ENCODE assay signal across 1 cellular context in the genomic region with DNA sequence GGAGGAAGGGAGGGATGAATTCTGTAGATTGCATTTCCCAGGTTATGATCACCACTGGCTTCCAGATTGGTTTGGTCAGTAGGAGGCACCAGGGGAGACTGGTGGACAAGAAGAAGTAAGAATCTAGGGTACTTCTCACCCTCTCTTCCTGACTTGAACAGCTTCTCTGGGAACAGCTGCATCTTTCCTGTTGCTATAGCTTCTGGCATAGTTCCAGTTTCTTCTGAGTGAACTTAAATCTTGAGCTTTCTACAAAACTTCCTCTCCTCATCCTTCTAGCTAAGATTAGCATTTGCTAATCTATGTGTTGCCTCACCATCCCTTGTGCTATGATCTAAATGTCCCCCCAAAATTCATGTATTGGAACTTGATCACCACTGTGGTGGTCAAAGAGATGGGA.
TF ChIP-seq lines count a peak whose summit lies in the region.

No MANE protein-coding gene starts in this region.

TF ChIP-seq in IMR-90, 13 proteins besides CTCF, POLR2A, EP300 and RAD21 (continued from another document):
- TF ChIP-seq MAFK (IDR thresholded peaks at IDR 0.05; ENCODE audit: low read depth, low read length) (no peak), SMC3 (IDR thresholded peaks at IDR 0.05; ENCODE audit: low read depth, low read length) (no peak), FOS (IDR thresholded peaks at IDR 0.05; ENCODE audit: low read depth, low read length) (no peak), MAZ (IDR thresholded peaks at IDR 0.05; ENCODE audit: borderline replicate concordance, low read depth, low read length) (no peak), NFE2L2 (IDR thresholded peaks at IDR 0.05; ENCODE audit: low read depth, low read length) (no peak), MXI1 (IDR thresholded peaks at IDR 0.05; ENCODE audit: borderline replicate concordance, low read depth, low read length) (no peak), CEBPB (IDR thresholded peaks at IDR 0.05; ENCODE audit: low read depth, low read length) (no peak), BHLHE40 (IDR thresholded peaks at IDR 0.05; ENCODE audit: low read depth, low read length) (no peak), USF2 (IDR thresholded peaks at IDR 0.05; ENCODE audit: low read depth, low read length) (no peak)
TF ChIP-seq in IMR-90: peak in this region for 0.
